2 cellular contexts compared by ENCODE assay signal in the genomic region with DNA sequence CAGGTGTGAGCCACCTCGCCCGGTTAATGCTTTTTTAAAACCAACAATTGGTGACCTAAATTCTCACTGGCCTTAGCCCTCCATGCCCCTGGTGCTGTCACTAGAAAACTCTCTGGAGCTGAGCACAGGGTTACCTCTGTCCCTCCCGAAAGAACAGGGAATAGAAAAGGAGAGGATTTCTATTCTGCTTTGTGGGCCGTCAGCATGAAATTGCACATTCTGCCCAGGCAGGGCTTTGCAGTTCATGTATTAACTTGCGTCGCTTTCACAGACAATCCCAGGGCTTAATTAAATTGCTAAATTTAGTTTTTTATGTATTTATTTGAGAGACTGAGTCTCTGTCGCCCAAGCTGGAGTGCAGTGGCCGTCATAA.
TF ChIP-seq lines count a peak whose summit lies in the region.

No MANE protein-coding gene starts in this region.

TF ChIP-seq in A549, 52 proteins besides CTCF, POLR2A, EP300 and RAD21:
- no peak for TF ChIP-seq CBX8 (IDR thresholded peaks at IDR 0.05)
- TF ChIP-seq, protein P1, sequence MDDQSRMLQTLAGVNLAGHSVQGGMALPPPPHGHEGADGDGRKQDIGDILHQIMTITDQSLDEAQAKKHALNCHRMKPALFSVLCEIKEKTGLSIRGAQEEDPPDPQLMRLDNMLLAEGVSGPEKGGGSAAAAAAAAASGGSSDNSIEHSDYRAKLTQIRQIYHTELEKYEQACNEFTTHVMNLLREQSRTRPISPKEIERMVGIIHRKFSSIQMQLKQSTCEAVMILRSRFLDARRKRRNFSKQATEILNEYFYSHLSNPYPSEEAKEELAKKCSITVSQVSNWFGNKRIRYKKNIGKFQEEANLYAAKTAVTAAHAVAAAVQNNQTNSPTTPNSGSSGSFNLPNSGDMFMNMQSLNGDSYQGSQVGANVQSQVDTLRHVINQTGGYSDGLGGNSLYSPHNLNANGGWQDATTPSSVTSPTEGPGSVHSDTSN (IDR thresholded peaks at IDR 0.05) = no peak
- no peak for TF ChIP-seq SREBF2 (IDR thresholded peaks at IDR 0.05)
- no peak for TF ChIP-seq MAZ (IDR thresholded peaks at IDR 0.05; ENCODE audit: borderline replicate concordance, low read depth, low read length)
- TF ChIP-seq CEBPB (IDR thresholded peaks at IDR 0.05) = no peak
- no peak for TF ChIP-seq FOSB (CRISPR knock-in tag; IDR thresholded peaks at IDR 0.05)
- TF ChIP-seq RNF2 (IDR thresholded peaks at IDR 0.05; ENCODE audit: borderline replicate concordance, low read depth) = no peak

TF ChIP-seq in HEK293, 187 proteins besides CTCF, POLR2A, EP300 and RAD21:
- no peak for TF ChIP-seq ZNF529 (tag by site-specific recombination; IDR thresholded peaks at IDR 0.05; ENCODE audit: insufficient replicate concordance)
- 0 out of 2 replicates have a peak, but pooled peaks have one; percentile 29 for TF ChIP-seq ZBTB20 (tag by site-specific recombination; IDR thresholded peaks at IDR 0.05)
- no peak for TF ChIP-seq EGR2 (tag by site-specific recombination; IDR thresholded peaks at IDR 0.05; ENCODE audit: low read depth)
- no peak for TF ChIP-seq ZNF341 (tag by site-specific recombination; IDR thresholded peaks at IDR 0.05; ENCODE audit: low read depth)
- no peak for TF ChIP-seq ZNF311 (tag by site-specific recombination; IDR thresholded peaks at IDR 0.05; ENCODE audit: borderline replicate concordance)
